Comparison of ENCODE assay signal across 8 cellular contexts in genomic region chr22:36365020-36365411, GRCh38. TPM values are rescaled to one million over a fixed set of nuclear protein-coding genes. Genes with fewer than 3 reads are reported as not detected.
DNase-seq lines count a peak whose midpoint lies in the region; ATAC-seq, FAIRE-seq and TF ChIP-seq lines count a peak whose summit lies in the region.

No MANE protein-coding gene starts in this region.

- ATAC-seq in HepG2 (no peak), HG02852 (IDR thresholded peaks at IDR 0.05; ENCODE audit: unreplicated experiment) (no peak)

- no peak overlapping the region for H3K4me3 ChIP-seq in astrocyte of the cerebellum (ENCODE audit: low read depth, low read length)
- no peak overlapping the region for H3K4me3 ChIP-seq in HepG2 (replicated peaks in 1 of 3; ENCODE audit: insufficient read depth in 1 of 3, low read depth in 2 of 3, low read length in 3 of 3)

- TF ChIP-seq POLR2A in H54 (IDR thresholded peaks at IDR 0.05; ENCODE audit: low read depth, low read length): no peak
- no peak for TF ChIP-seq POLR2A in HepG2 (IDR thresholded peaks at IDR 0.05; ENCODE audit: insufficient read depth in 1 of 2, low read depth in 2 of 2, low read length in 2 of 2)

- peaks cover 96% of the 10 kb centered on the region for H3K79me2 ChIP-seq in HepG2 (ENCODE audit: insufficient read depth, low read length)

- peak overlapping the region; percentile 76 for H3K27ac ChIP-seq in HepG2 (ENCODE audit: extremely low read length, insufficient read depth, low read length)

- peak; percentile 96 for DNase-seq in A172 (ENCODE audit: low spot score)
- no peak for DNase-seq in H54 (ENCODE audit: insufficient read length, low spot score)
- peak; percentile 71 for DNase-seq in T1000 (lab: John Stamatoyannopoulos, UW)
- DNase-seq in astrocyte of the cerebellum (ENCODE audit: low read depth): peak; percentile 65
- no peak for DNase-seq in HepG2 (ENCODE audit: low spot score)
- peak; percentile 85 to 93 (median 86) for DNase-seq in stimulated activated CD4-positive, alpha-beta T cell treated with anti-CD3 and anti-CD28 coated beads, TNF-alpha, amount 100 ng/mL, for 48 hours (ENCODE audit: low read depth in 3 of 3)
- no peak for DNase-seq in NCI-H446 treated with DMSO at 0.1 percent for 48 hours (lab: John Stamatoyannopoulos, UW)

- WGBS in HepG2 (ENCODE audit: low lambda C conversion rate): 21% methylated on average over 9 of the region's 9 CpGs

- H3K4me1 ChIP-seq in HepG2 (ENCODE audit: insufficient read depth, low read length): peaks cover 100% of the 10 kb centered on the region

- no peak overlapping the region for H2AFZ ChIP-seq in HepG2 (ENCODE audit: low read length)

- 0 out of 2 replicates have a peak overlapping the region, but pooled peaks have one; percentile 10 for H3K9ac ChIP-seq in HepG2 (ENCODE audit: insufficient read depth, low read depth, low read length)

- H3K27me3 ChIP-seq in HepG2 (ENCODE audit: control insufficient read depth in 1 of 2, insufficient read depth in 2 of 2, low read length in 2 of 2): no peaks in the 10 kb centered on the region

- CTCF ChIA-PET in HepG2 (lab: Yijun Ruan, JAX; ENCODE audit: low intra/inter-chr PET ratio, low total read pairs): no interaction called here

- no peaks in the 10 kb centered on the region for H3K9me3 ChIP-seq in HepG2 (ENCODE audit: low read length)

- in situ Hi-C loops in astrocyte of the cerebellum (cut with HindIII; ENCODE audit: low sequenced_read_pairs): loop anchor here (5.0 to 10.0 kb wide), 2 partner anchors 77 to 100 kb away; no protein-coding TSS in a partner anchor
- in situ Hi-C loops in HepG2 (cut with HindIII; ENCODE audit: extremely low pct_ligation_motif_present, low pct_unique_long_range_greater_than_20kb): no loop called here

- POLR2A ChIA-PET in HepG2 (lab: Yijun Ruan, JAX): interaction anchor here (0.6 to 9.4 kb wide), 9 partner anchors 10 to 87 kb away, joined by 3 to 97 read pairs (median 6); partner anchors contain the start of gene MYH9

- no peak for TF ChIP-seq RAD21 in HepG2 (CRISPR knock-in tag; IDR thresholded peaks at IDR 0.05)

- TF ChIP-seq EP300 in HepG2 (IDR thresholded peaks at IDR 0.05; ENCODE audit: low read depth in 2 of 2, low read length in 2 of 2) (peak in 1 of 2 experiments; percentile 22; a peak in 1 of 4 replicates), HepG2 (CRISPR knock-in tag; IDR thresholded peaks at IDR 0.05; ENCODE audit: borderline replicate concordance) (no peak)

- intact Hi-C loops in HepG2 (cut with micrococcal nuclease; ENCODE audit: unreplicated experiment): loop anchor here (2.0 kb wide), 1 partner anchor 14 kb away; no protein-coding TSS in a partner anchor

- TF ChIP-seq CTCF in astrocyte of the cerebellum (IDR thresholded peaks at IDR 0.05; ENCODE audit: low read depth, low read length, missing control alignments): no peak
- no peak for TF ChIP-seq CTCF in HepG2 (CRISPR knock-in tag; IDR thresholded peaks at IDR 0.05)

- H4K20me1 ChIP-seq in HepG2 (ENCODE audit: insufficient read depth, low read length): peaks cover 47% of the 10 kb centered on the region; the same call in 1 of the 2 replicates

- peaks cover 4 to 8% of the 10 kb centered on the region in 2 experiments; a peak in 3 of 5 replicates for H3K36me3 ChIP-seq in HepG2 (replicated peaks in 1 of 2; ENCODE audit: control insufficient read depth in 1 of 2, insufficient read depth in 2 of 2, low read length in 2 of 2)

- no TSS peak for BruUV-seq in HepG2 (replicated peaks; lab: Mats Ljungman, UMichigan)

- peak overlapping the region; percentile 56; the same call in 1 of the 2 replicates for H3K4me2 ChIP-seq in HepG2 (ENCODE audit: low read depth, low read length)

- peak; percentile 77 for FAIRE-seq in H54 (lab: Jason Lieb, UNC)
- FAIRE-seq in HepG2 (lab: Jason Lieb, UNC): no peak

TF ChIP-seq in HepG2, 621 proteins besides CTCF, POLR2A, EP300 and RAD21 (continues in another document):
- TF ChIP-seq GABPB1 (CRISPR knock-in tag; IDR thresholded peaks at IDR 0.05): peak; percentile 58; the same call in 1 of the 2 replicates
- no peak for TF ChIP-seq ATF7 (IDR thresholded peaks at IDR 0.05)
- TF ChIP-seq ATF7 (CRISPR knock-in tag; IDR thresholded peaks at IDR 0.05): 0 out of 2 replicates have a peak, but pooled peaks have one; percentile 52
- no peak for TF ChIP-seq MED8 (CRISPR knock-in tag; IDR thresholded peaks at IDR 0.05; ENCODE audit: insufficient replicate concordance)
- no peak for TF ChIP-seq HDAC1 (CRISPR knock-in tag; IDR thresholded peaks at IDR 0.05)
- 0 out of 2 replicates have a peak, but pooled peaks have one; percentile 14 for TF ChIP-seq MED1 (CRISPR knock-in tag; IDR thresholded peaks at IDR 0.05)
- 0 out of 2 replicates have a peak, but pooled peaks have one; percentile 27 for TF ChIP-seq CREM (IDR thresholded peaks at IDR 0.05)
- TF ChIP-seq CREM (CRISPR knock-in tag; IDR thresholded peaks at IDR 0.05): no peak
- no peak for TF ChIP-seq GABPA (IDR thresholded peaks at IDR 0.05; ENCODE audit: low read depth, low read length)
- peak; percentile 65; the same call in 1 of the 2 replicates for TF ChIP-seq GABPA (CRISPR knock-in tag; IDR thresholded peaks at IDR 0.05; ENCODE audit: low read depth)
- no peak for TF ChIP-seq SNAI1 (CRISPR knock-in tag; IDR thresholded peaks at IDR 0.05; ENCODE audit: borderline replicate concordance)
- TF ChIP-seq ZNF687 (CRISPR knock-in tag; IDR thresholded peaks at IDR 0.05): peak; percentile 15; the same call in 1 of the 2 replicates
- peak; percentile 71 for TF ChIP-seq CREB1 (IDR thresholded peaks at IDR 0.05)
- TF ChIP-seq CREB1 (CRISPR knock-in tag; IDR thresholded peaks at IDR 0.05): peak; percentile 64; the same call in 1 of the 2 replicates
- TF ChIP-seq ZSCAN5A (CRISPR knock-in tag; IDR thresholded peaks at IDR 0.05; ENCODE audit: borderline replicate concordance): no peak

RNA-seq across cellular contexts. Expression of gene MYH9, which starts 22.8 kb away (rescaled TPM):
- total RNA-seq in A172 (2014; rRNA removed; shearing (Covaris generic)): 180 and 245 TPM in 2 replicates
- 98.5 and 125 TPM in 2 replicates for total RNA-seq in HepG2 (2016; rRNA removed; fragmentation: Illumina TruSeq; extraction: Trizol)
- total RNA-seq in HepG2 (2016; cell fraction: cytosol; rRNA removed; fragmentation: Illumina TruSeq; extraction: Trizol; ENCODE audit: low read depth): 28.5 and 28.7 TPM in 2 replicates
- 92.9 and 102 TPM in 2 replicates for total RNA-seq in HepG2 (2016; cell fraction: insoluble cytoplasmic fraction; rRNA removed; fragmentation: Illumina TruSeq; extraction: Trizol)
- total RNA-seq in HepG2 (2016; cell fraction: membrane; rRNA removed; fragmentation: Illumina TruSeq; extraction: Trizol): 39.3 and 47.1 TPM in 2 replicates
- total RNA-seq in HepG2 (2016; cell fraction: nucleus; rRNA removed; fragmentation: Illumina TruSeq; extraction: Trizol): 73.0 and 81.6 TPM in 2 replicates
- 50.7 and 60.6 TPM in 2 replicates for polyA plus RNA-seq in HepG2 (2011; rRNA removed)
- 31.6 and 39.3 TPM in 2 replicates for polyA plus RNA-seq in HepG2 (2011; cell fraction: cytosol; rRNA removed)
- polyA plus RNA-seq in HepG2 (2011; cell fraction: nucleus; rRNA removed): 68.4 and 91.3 TPM in 2 replicates
- 88.3 and 93.4 TPM in 2 replicates for polyA plus RNA-seq in HepG2 (2012)
- 3.6 and 4.2 TPM in 2 replicates for polyA plus RNA-seq in HepG2 (2016; cell fraction: cytosol; fragmentation: Illumina TruSeq; extraction: Trizol; ENCODE audit: low read depth)
- polyA plus RNA-seq in HepG2 (2016; cell fraction: insoluble cytoplasmic fraction; fragmentation: Illumina TruSeq; extraction: Trizol; ENCODE audit: low read depth): 72.0 and 110 TPM in 2 replicates
- polyA plus RNA-seq in HepG2 (2016; cell fraction: membrane; fragmentation: Illumina TruSeq; extraction: Trizol; ENCODE audit: low read depth): 8.1 and 11.6 TPM in 2 replicates
- 106 and 113 TPM in 2 replicates for polyA plus RNA-seq in HepG2 (2016; cell fraction: nucleus; fragmentation: Illumina TruSeq; extraction: Trizol; ENCODE audit: insufficient read depth, low read depth)
- 124 and 180 TPM in 2 replicates for polyA minus RNA-seq in HepG2 (2011; rRNA and poly(A)+ RNA removed; ENCODE audit: low replicate concordance)
- 125 and 176 TPM in 2 replicates for polyA minus RNA-seq in HepG2 (2011; cell fraction: cytosol; rRNA and poly(A)+ RNA removed)
- 61.9 and 97.5 TPM in 2 replicates for polyA minus RNA-seq in HepG2 (2011; cell fraction: nucleus; rRNA and poly(A)+ RNA removed)

Comparison
In these comparisons a context has a peak if more than half of its experiments do, and no peak if none do; other contexts are left out.
1. DNase-seq: peak in A172 (single experiment), T1000 (single experiment), astrocyte of the cerebellum (single experiment) and stimulated activated CD4-positive, alpha-beta T cell treated with anti-CD3 and anti-CD28 coated beads, TNF-alpha, amount 100 ng/mL, for 48 hours (3 of 3); none in H54 (single experiment), HepG2 (single experiment) and NCI-H446 treated with DMSO at 0.1 percent for 48 hours (single experiment).